1 cellular context compared by ENCODE assay signal in the genomic region with DNA sequence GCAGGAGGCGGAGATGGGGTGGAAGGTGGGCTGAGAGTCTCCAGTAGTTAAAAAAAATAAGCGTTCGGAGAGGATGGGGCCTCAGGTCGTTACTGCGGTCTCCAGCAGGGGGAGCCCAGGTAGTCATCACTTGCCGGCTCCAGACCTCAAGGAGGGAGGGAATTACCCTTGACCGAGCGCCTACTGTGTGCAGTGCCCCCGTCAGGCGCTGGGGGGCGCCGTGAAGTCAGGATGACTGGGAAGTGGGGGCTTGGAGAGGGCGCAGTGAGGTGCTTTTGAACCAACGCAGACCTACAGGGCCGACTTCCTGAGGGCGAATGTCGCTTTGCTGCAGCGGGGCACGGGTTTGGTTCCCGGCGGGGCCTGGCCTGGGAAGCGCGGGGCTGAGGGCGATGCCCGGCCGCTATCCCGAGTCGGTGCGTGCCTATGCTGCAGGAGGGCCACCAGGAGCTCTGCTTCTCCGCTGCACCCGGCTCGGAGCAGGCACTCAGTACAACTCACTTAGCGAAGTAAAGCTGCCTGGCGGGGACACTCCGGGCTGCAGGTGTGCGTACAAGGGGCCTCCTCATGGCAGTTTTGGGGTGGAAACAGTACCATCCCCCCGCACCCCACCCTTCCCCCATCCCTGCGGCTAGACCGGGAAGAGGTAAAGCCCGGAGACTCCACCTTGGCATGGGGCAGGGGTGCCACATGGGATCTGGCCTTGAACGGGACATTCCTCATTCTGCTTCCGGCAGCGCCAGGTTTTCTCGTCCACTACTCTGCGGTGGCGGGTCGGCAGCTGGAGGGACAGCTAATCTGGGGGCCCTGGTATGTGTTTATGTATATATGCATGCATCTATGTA.
TF ChIP-seq lines count a peak whose summit lies in the region.

No MANE protein-coding gene starts in this region.

TF ChIP-seq in GM12878, 131 proteins besides CTCF, POLR2A, EP300 and RAD21 (continued from another document and continues in another):
- TF ChIP-seq, protein P1, sequence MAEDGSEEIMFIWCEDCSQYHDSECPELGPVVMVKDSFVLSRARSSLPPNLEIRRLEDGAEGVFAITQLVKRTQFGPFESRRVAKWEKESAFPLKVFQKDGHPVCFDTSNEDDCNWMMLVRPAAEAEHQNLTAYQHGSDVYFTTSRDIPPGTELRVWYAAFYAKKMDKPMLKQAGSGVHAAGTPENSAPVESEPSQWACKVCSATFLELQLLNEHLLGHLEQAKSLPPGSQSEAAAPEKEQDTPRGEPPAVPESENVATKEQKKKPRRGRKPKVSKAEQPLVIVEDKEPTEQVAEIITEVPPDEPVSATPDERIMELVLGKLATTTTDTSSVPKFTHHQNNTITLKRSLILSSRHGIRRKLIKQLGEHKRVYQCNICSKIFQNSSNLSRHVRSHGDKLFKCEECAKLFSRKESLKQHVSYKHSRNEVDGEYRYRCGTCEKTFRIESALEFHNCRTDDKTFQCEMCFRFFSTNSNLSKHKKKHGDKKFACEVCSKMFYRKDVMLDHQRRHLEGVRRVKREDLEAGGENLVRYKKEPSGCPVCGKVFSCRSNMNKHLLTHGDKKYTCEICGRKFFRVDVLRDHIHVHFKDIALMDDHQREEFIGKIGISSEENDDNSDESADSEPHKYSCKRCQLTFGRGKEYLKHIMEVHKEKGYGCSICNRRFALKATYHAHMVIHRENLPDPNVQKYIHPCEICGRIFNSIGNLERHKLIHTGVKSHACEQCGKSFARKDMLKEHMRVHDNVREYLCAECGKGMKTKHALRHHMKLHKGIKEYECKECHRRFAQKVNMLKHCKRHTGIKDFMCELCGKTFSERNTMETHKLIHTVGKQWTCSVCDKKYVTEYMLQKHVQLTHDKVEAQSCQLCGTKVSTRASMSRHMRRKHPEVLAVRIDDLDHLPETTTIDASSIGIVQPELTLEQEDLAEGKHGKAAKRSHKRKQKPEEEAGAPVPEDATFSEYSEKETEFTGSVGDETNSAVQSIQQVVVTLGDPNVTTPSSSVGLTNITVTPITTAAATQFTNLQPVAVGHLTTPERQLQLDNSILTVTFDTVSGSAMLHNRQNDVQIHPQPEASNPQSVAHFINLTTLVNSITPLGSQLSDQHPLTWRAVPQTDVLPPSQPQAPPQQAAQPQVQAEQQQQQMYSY (CRISPR knock-in tag; IDR thresholded peaks at IDR 0.05), result no peak
- TF ChIP-seq PAX5 (IDR thresholded peaks at IDR 0.05; ENCODE audit: borderline replicate concordance, low read depth, low read length), result no peak
- TF ChIP-seq CBFB (IDR thresholded peaks at IDR 0.05; ENCODE audit: low read depth), result peak; percentile 92
- peak; percentile 49; the same call in 1 of the 2 replicates for TF ChIP-seq CBX5 (IDR thresholded peaks at IDR 0.05; ENCODE audit: low read depth)
- 0 out of 2 replicates have a peak, but pooled peaks have one; percentile 19 for TF ChIP-seq FOXM1 (IDR thresholded peaks at IDR 0.05; ENCODE audit: low read depth, low read length)
- peak in 1 of 2 experiments; percentile 23; a peak in 1 of 4 replicates for TF ChIP-seq IKZF2 (IDR thresholded peaks at IDR 0.05)
- no peak for TF ChIP-seq BHLHE40 (IDR thresholded peaks at IDR 0.05; ENCODE audit: borderline replicate concordance in 1 of 2, low read depth in 2 of 2, low read length in 1 of 2)
- TF ChIP-seq TAF1 (IDR thresholded peaks at IDR 0.05; ENCODE audit: borderline replicate concordance, low read depth, low read length), result no peak
- no peak for TF ChIP-seq E4F1 (IDR thresholded peaks at IDR 0.05; ENCODE audit: borderline replicate concordance, partially characterized antibody)
- no peak for TF ChIP-seq CHD2 (IDR thresholded peaks at IDR 0.05; ENCODE audit: borderline replicate concordance, low read depth, low read length)
- TF ChIP-seq EED (IDR thresholded peaks at IDR 0.05; ENCODE audit: low read depth), result peak; percentile 38; the same call in 1 of the 2 replicates
- no peak for TF ChIP-seq ATF7 (IDR thresholded peaks at IDR 0.05; ENCODE audit: low read depth)
- no peak for TF ChIP-seq NR2C1 (IDR thresholded peaks at IDR 0.05)
- 0 out of 2 replicates have a peak, but pooled peaks have one; percentile 27 for TF ChIP-seq BACH1 (IDR thresholded peaks at IDR 0.05; ENCODE audit: borderline replicate concordance)
- TF ChIP-seq STAT1 (conservative IDR thresholded peaks at IDR 0.05), result 0 out of 2 replicates have a peak, but pooled peaks have one; percentile 32
- TF ChIP-seq LARP7 (IDR thresholded peaks at IDR 0.05), result 0 out of 2 replicates have a peak, but pooled peaks have one; percentile 20
- TF ChIP-seq SP1 (IDR thresholded peaks at IDR 0.05; ENCODE audit: low read depth, low read length), result no peak
- no peak for TF ChIP-seq HDGF (IDR thresholded peaks at IDR 0.05)
- no peak for TF ChIP-seq GATAD2B (conservative IDR thresholded peaks at IDR 0.05; ENCODE audit: low read depth)
- TF ChIP-seq SMC3 (IDR thresholded peaks at IDR 0.05; ENCODE audit: borderline replicate concordance, low read length), result peak; percentile 67; the same call in 1 of the 2 replicates
- no peak for TF ChIP-seq NFXL1 (IDR thresholded peaks at IDR 0.05; ENCODE audit: borderline replicate concordance)
- TF ChIP-seq SPI1 (IDR thresholded peaks at IDR 0.05; ENCODE audit: borderline replicate concordance, insufficient read depth, low read depth, low read length), result no peak
- TF ChIP-seq HCFC1 (IDR thresholded peaks at IDR 0.05; ENCODE audit: low read length), result no peak
- no peak for TF ChIP-seq MYB (IDR thresholded peaks at IDR 0.05; ENCODE audit: borderline replicate concordance, low read depth, low read length)
- no peak for TF ChIP-seq SMAD1 (IDR thresholded peaks at IDR 0.05; ENCODE audit: low read depth, partially characterized antibody)
- no peak for TF ChIP-seq SIX5 (IDR thresholded peaks at IDR 0.05; ENCODE audit: low read depth, low read length, severe bottlenecking)
- peak; percentile 61; the same call in 1 of the 2 replicates for TF ChIP-seq ZNF384 (IDR thresholded peaks at IDR 0.05; ENCODE audit: borderline replicate concordance, low read depth, low read length)
- 0 out of 2 replicates have a peak, but pooled peaks have one; percentile 36 for TF ChIP-seq NBN (IDR thresholded peaks at IDR 0.05)
- no peak for TF ChIP-seq RCOR1 (conservative IDR thresholded peaks at IDR 0.05; ENCODE audit: low read depth, low read length)
- no peak for TF ChIP-seq CEBPB (IDR thresholded peaks at IDR 0.05; ENCODE audit: borderline replicate concordance in 1 of 2, low read depth in 2 of 2, low read length in 2 of 2)
- TF ChIP-seq RELB (IDR thresholded peaks at IDR 0.05; ENCODE audit: low read depth), result no peak
- TF ChIP-seq RFX5 (IDR thresholded peaks at IDR 0.05; ENCODE audit: low read depth, low read length), result no peak
- TF ChIP-seq, protein P2, sequence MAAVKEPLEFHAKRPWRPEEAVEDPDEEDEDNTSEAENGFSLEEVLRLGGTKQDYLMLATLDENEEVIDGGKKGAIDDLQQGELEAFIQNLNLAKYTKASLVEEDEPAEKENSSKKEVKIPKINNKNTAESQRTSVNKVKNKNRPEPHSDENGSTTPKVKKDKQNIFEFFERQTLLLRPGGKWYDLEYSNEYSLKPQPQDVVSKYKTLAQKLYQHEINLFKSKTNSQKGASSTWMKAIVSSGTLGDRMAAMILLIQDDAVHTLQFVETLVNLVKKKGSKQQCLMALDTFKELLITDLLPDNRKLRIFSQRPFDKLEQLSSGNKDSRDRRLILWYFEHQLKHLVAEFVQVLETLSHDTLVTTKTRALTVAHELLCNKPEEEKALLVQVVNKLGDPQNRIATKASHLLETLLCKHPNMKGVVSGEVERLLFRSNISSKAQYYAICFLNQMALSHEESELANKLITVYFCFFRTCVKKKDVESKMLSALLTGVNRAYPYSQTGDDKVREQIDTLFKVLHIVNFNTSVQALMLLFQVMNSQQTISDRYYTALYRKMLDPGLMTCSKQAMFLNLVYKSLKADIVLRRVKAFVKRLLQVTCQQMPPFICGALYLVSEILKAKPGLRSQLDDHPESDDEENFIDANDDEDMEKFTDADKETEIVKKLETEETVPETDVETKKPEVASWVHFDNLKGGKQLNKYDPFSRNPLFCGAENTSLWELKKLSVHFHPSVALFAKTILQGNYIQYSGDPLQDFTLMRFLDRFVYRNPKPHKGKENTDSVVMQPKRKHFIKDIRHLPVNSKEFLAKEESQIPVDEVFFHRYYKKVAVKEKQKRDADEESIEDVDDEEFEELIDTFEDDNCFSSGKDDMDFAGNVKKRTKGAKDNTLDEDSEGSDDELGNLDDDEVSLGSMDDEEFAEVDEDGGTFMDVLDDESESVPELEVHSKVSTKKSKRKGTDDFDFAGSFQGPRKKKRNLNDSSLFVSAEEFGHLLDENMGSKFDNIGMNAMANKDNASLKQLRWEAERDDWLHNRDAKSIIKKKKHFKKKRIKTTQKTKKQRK (IDR thresholded peaks at IDR 0.05; ENCODE audit: low read depth, low read length), result no peak
- no peak for TF ChIP-seq ZBTB4 (CRISPR knock-in tag; IDR thresholded peaks at IDR 0.05)
- TF ChIP-seq RELA (IDR thresholded peaks at IDR 0.05; ENCODE audit: borderline replicate concordance, partially characterized antibody), result peak; percentile 23
- no peak for TF ChIP-seq SREBF1 (IDR thresholded peaks at IDR 0.05; ENCODE audit: low read length)
- TF ChIP-seq IKZF1 (conservative IDR thresholded peaks at IDR 0.05), result peak; percentile 31; the same call in 1 of the 2 replicates
- TF ChIP-seq ZNF24 (IDR thresholded peaks at IDR 0.05), result no peak
- TF ChIP-seq YY1 (IDR thresholded peaks at IDR 0.05; ENCODE audit: low read depth, low read length), result 0 out of 2 replicates have a peak, but pooled peaks have one; percentile 50
- no peak for TF ChIP-seq NRF1 (conservative IDR thresholded peaks at IDR 0.05; ENCODE audit: low read depth, low read length)
- TF ChIP-seq KLF5 (IDR thresholded peaks at IDR 0.05; ENCODE audit: partially characterized antibody), result peak; percentile 40
- no peak for TF ChIP-seq JUND (IDR thresholded peaks at IDR 0.05; ENCODE audit: low read depth, low read length)
- TF ChIP-seq MEF2A (IDR thresholded peaks at IDR 0.05; ENCODE audit: insufficient read depth, low read depth, low read length), result no peak
- peak; percentile 96 for TF ChIP-seq RUNX3 (IDR thresholded peaks at IDR 0.05; ENCODE audit: low read length)
- peak; percentile 52; the same call in 1 of the 2 replicates for TF ChIP-seq CREB1 (IDR thresholded peaks at IDR 0.05; ENCODE audit: low read depth)
- no peak for TF ChIP-seq EZH2 (IDR thresholded peaks at IDR 0.05; ENCODE audit: borderline replicate concordance, control insufficient read depth, low read depth, low read length)
- no peak for TF ChIP-seq TBL1XR1 (IDR thresholded peaks at IDR 0.05; ENCODE audit: low read depth, low read length)
- no peak for TF ChIP-seq NR2C2 (IDR thresholded peaks at IDR 0.05; ENCODE audit: borderline replicate concordance, control insufficient read depth, insufficient read length, low read depth)
